In the genomic region with DNA sequence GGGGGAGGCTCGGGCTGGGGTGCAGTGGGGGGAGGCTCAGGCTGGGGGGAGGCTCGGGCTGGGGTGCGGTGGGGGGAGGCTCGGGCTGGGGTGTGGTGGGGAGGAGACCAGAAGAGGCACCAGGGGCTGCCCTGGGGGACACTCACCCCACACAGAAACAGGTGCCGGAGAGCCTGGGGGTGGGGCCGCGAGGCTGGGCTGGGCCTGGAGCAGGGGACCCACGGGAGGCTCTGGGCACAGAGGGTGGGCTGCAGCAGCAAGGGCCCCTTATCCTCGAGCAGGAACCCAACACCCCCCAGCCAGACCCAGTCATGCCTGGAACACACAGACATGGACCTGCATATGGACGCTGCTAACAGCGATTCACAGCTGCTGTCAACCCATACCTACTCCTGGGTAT, we compare ENCODE assay signal across 9 cellular contexts.
"Had no signal": no experiment of that assay in that cellular context is flagged by ENCODE, and none has a peak within 500 bp of the region (broad histone marks: within the 10 kb centered on the region; RNA-seq: fewer than 3 reads in every experiment).

No MANE protein-coding gene starts in this region.

- ATAC-seq: HCT116, K562 had no signal

- FAIRE-seq: HTR-8/SVneo, K562 had no signal

- H3K4me1 ChIP-seq: HAP-1 had no signal

- H3K27ac ChIP-seq: GM23248 had no signal

- DNase-seq: GM23248, GOT3, H7, IMR-90, KG1 had no signal

- H3K9me3 ChIP-seq: HAP-1 had no signal

- H3K4me3 ChIP-seq: GM23248, HAP-1, K562 had no signal
